8 cellular contexts compared by ENCODE assay signal in the genomic region with DNA sequence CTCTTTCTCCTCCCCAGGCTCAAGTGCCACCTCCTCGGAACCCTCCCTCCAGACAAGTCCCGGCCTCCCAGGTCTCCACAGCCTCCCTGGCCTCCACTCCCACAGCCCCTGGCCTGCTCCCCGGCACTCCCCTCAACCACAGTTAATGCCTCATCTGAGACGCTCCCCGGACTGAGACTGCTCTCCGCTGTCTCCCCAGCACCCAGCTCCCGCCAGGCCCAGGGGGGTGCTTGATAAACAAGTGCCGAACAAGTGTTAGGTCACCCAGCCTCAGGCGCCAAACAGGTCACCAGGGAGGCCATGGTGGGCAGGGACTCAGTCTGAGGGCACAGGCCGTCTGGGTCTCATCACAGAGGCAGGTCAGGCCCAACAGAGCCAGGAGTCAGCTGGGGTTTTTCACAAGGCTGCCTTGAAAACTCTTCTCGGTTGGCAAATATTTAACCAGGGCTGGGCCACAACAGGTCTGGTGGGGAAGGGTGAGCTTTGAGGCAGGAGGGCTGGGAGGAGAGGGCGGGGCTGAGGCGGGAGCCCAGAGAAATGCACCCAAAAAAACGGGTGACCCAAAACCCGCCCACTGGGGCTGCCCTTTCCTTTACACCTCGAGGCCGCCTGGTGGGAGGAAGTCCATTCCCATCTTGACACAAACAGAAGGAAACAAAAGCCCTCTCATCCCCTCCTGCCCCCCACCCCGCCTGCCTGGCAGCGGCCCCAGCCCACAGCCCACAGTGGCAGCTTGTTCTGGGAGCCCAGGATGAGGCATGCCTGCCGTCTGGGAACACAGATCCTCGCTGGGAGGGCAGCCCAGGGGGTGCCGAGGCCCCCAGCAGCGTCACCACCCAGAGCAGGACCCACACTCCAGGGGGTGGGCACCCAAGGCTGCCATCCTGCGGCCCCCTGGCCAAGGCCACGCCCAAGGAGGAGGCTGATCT.
A peak's percentile ranks its signal among the peaks of the same experiment; 100 is the strongest.
DNase-seq lines count a peak whose midpoint lies in the region; ATAC-seq, FAIRE-seq and TF ChIP-seq lines count a peak whose summit lies in the region.

No MANE protein-coding gene starts in this region.

- no peaks in the 10 kb centered on the region for H3K9me3 Mint-ChIP-seq in CD14-positive monocyte

- POLR2A ChIA-PET in OCI-LY7 (lab: Charles Lee) = interaction anchor here (1.3 kb wide), 1 partner anchor 13 kb away, joined by 4 read pairs; no protein-coding TSS in a partner anchor

- no peaks in the 10 kb centered on the region for H3K9me2 ChIP-seq in OCI-LY7 (ENCODE audit: insufficient read depth, low read length)

- peaks cover 63% of the 10 kb centered on the region for H3K4me1 ChIP-seq in keratinocyte (ENCODE audit: control insufficient read depth, extremely low read depth, insufficient read depth, low read length)
- H3K4me1 ChIP-seq in testis = peaks cover 55% of the 10 kb centered on the region
- no peaks in the 10 kb centered on the region for H3K4me1 ChIP-seq in OCI-LY7 (ENCODE audit: insufficient read depth, low read length, poor library complexity, severe bottlenecking)

- intact Hi-C loops in CD14-positive monocyte (cut with micrococcal nuclease) (no loop called here), testis (cut with DNase I; ENCODE audit: low total_unique reads) (no loop called here), OCI-LY7 (cut with micrococcal nuclease; ENCODE audit: unreplicated experiment) (no loop called here)

- no TSS peak for BruUV-seq in OCI-LY7 (replicated peaks; lab: Mats Ljungman, UMichigan)

- H3K36me3 ChIP-seq in keratinocyte (ENCODE audit: control insufficient read depth in 2 of 2, extremely low read depth in 1 of 2, insufficient read depth in 2 of 2, low read length in 2 of 2) (peaks cover 33% of the 10 kb centered on the region in 2 experiments), testis (ENCODE audit: low read depth, missing control alignments) (no peaks in the 10 kb centered on the region), OCI-LY7 (ENCODE audit: insufficient read depth, low read length) (no peaks in the 10 kb centered on the region)

- dilution Hi-C loops in keratinocyte (cut with MboI; ENCODE audit: extremely low pct_ligation_motif_present, low sequenced_read_pairs) = no loop called here

- CTCF ChIA-PET in OCI-LY7 (lab: Charles Lee; ENCODE audit: unreplicated experiment) = no interaction called here

- peaks cover 13% of the 10 kb centered on the region for H3K9me1 ChIP-seq in keratinocyte (ENCODE audit: control insufficient read depth, extremely low read depth, insufficient read depth, low read length)

- no peak for TF ChIP-seq POLR2A in testis (IDR thresholded peaks at IDR 0.05)

- no peaks in the 10 kb centered on the region for H3K27me3 ChIP-seq in keratinocyte (ENCODE audit: control insufficient read depth, extremely low read depth, insufficient read depth, low read length)
- no peaks in the 10 kb centered on the region for H3K27me3 ChIP-seq in testis

- peaks cover 0 to 2% (median 1%) of the 10 kb centered on the region in 3 donors for H3K27me3 Mint-ChIP-seq in CD14-positive monocyte (ENCODE audit: low read depth in 3 of 3)

- 35 to 59% methylated on average over 21 to 25 of the region's 25 CpGs for WGBS in testis, 2 donors

- H3K4me3 Mint-ChIP-seq in CD14-positive monocyte = peak overlapping the region in 1 of 2 donors; percentile 4

- peak overlapping the region in 5 of 7 donors; percentile 49 to 76 (median 61) for H3K27ac Mint-ChIP-seq in CD14-positive monocyte

- peak overlapping the region; percentile 82 for H3K4me2 ChIP-seq in keratinocyte (ENCODE audit: control insufficient read depth, extremely low read depth, insufficient read depth, low read depth, low read length)
- no peak overlapping the region for H3K4me2 ChIP-seq in OCI-LY7 (ENCODE audit: low read length)

- TF ChIP-seq CTCF in CD14-positive monocyte (IDR thresholded peaks at IDR 0.05) (no peak), keratinocyte (optimal IDR thresholded peaks at IDR 0.05 in 1 of 3, IDR thresholded peaks at IDR 0.05 in 1 of 3, conservative IDR thresholded peaks at IDR 0.05 in 1 of 3; ENCODE audit: extremely low read depth in 1 of 3, insufficient read depth in 2 of 3, low read length in 3 of 3) (peak in 1 of 3 experiments; percentile 4), testis (IDR thresholded peaks at IDR 0.05) (no peak), OCI-LY7 (conservative IDR thresholded peaks at IDR 0.05; ENCODE audit: low read length) (no peak)

- DNase-seq in CD14-positive monocyte (ENCODE audit: low spot score) (no peak), anterior cingulate cortex (lab: John Stamatoyannopoulos, UW) (peak in 50 of 58 donors; percentile 12 to 82 (median 60)), keratinocyte (ENCODE audit: low read depth, low spot score) (no peak), testis (no peak), NCI-H446 treated with DMSO at 0.1 percent for 48 hours (lab: John Stamatoyannopoulos, UW) (no peak), OCI-LY7 (ENCODE audit: low spot score) (no peak)

- peaks cover 52 to 74% of the 10 kb centered on the region in 2 donors for H3K36me3 Mint-ChIP-seq in CD14-positive monocyte

- peak overlapping the region; percentile 66 for H3K9ac ChIP-seq in keratinocyte (ENCODE audit: control insufficient read depth, extremely low read depth, insufficient read depth, low read length)

- H3K4me3 ChIP-seq in keratinocyte (ENCODE audit: control insufficient read depth in 2 of 3, extremely low read depth in 1 of 3, insufficient read depth in 2 of 3, low read depth in 1 of 3, low read length in 3 of 3) (peak overlapping the region in 2 of 3 experiments; percentile 35 to 38), testis (no peak overlapping the region), OCI-LY7 (ENCODE audit: low read depth, low read length, poor library complexity, severe bottlenecking) (no peak overlapping the region)

- H4K20me1 ChIP-seq in keratinocyte (ENCODE audit: control insufficient read depth, extremely low read depth, insufficient read depth, low read length) = peaks cover 59% of the 10 kb centered on the region
- H4K20me1 ChIP-seq in OCI-LY7 (ENCODE audit: insufficient read depth, low read length) = no peaks in the 10 kb centered on the region

- peak; percentile 62 for FAIRE-seq in keratinocyte (lab: Jason Lieb, UNC)

- H2AFZ ChIP-seq in keratinocyte (ENCODE audit: control insufficient read depth, low read length) (no peak overlapping the region), OCI-LY7 (ENCODE audit: low read length) (no peak overlapping the region)

- H3K27ac ChIP-seq in keratinocyte (ENCODE audit: control insufficient read depth, insufficient read depth, low read length) (peak overlapping the region; percentile 83), testis (peak overlapping the region; percentile 48 to 77), OCI-LY7 (ENCODE audit: low read depth, low read length, poor library complexity, severe bottlenecking) (no peak overlapping the region)

- H3K9me3 ChIP-seq in keratinocyte (ENCODE audit: control insufficient read depth, low read depth, low read length) = no peaks in the 10 kb centered on the region
- H3K9me3 ChIP-seq in testis = no peaks in the 10 kb centered on the region
- H3K9me3 ChIP-seq in OCI-LY7 (ENCODE audit: low read length) = no peaks in the 10 kb centered on the region

- peaks cover 50% of the 10 kb centered on the region for H3K4me1 Mint-ChIP-seq in CD14-positive monocyte

- peak; percentile 50 for ATAC-seq in HG03097 (IDR thresholded peaks at IDR 0.05; ENCODE audit: low FRiP score, unreplicated experiment)
- ATAC-seq in GM19351 (IDR thresholded peaks at IDR 0.05; ENCODE audit: unreplicated experiment) = no peak

- H3K79me2 ChIP-seq in keratinocyte (ENCODE audit: control insufficient read depth, insufficient read depth, low read length) (peaks cover 95% of the 10 kb centered on the region), OCI-LY7 (ENCODE audit: insufficient read depth, low read depth, low read length) (no peaks in the 10 kb centered on the region)

Comparison
In these comparisons a context has a peak if more than half of its experiments do, and no peak if none do; other contexts are left out.
1. DNase-seq: peak in anterior cingulate cortex (50 of 58); none in CD14-positive monocyte (single experiment), keratinocyte (single experiment), testis (single experiment), NCI-H446 treated with DMSO at 0.1 percent for 48 hours (single experiment) and OCI-LY7 (single experiment).
2. H3K4me3 ChIP-seq: peak in keratinocyte (2 of 3); none in testis (0 of 2) and OCI-LY7 (single experiment).